Comparison of ENCODE assay signal across 1 cellular context in genomic region chr22:39405346-39406085, GRCh38.
TF ChIP-seq lines count a peak whose summit lies in the region.

No MANE protein-coding gene starts in this region.

TF ChIP-seq in endothelial cell of umbilical vein, 7 proteins besides CTCF, POLR2A, EP300 and RAD21:
- TF ChIP-seq GATA2 (IDR thresholded peaks at IDR 0.05; ENCODE audit: insufficient read depth, insufficient read length, low read depth, low read length), result no peak
TF ChIP-seq in endothelial cell of umbilical vein: peak in this region for 0.
